Comparison of ENCODE assay signal across 8 cellular contexts in the genomic region with DNA sequence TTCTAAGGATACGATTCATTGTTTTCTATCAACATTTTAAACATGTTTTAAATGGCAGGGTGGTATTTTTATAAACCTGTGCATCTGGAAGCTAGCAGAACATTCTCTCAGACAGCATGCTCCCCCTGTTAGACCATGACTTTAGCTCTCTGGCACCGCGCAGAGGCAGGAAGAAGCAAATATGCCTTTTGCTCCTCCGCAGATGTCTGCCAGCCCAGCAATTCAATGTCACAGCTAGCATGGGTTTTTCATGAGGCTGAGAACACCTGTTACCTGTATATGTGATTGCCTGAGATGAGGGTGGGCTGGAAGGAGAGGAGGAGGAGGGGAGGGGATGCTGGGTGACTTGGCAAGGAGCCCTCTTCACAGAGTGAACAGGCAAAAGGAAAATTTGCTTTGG. TPM values are rescaled to one million over a fixed set of nuclear protein-coding genes. Genes with fewer than 3 reads are reported as not detected.
DNase-seq lines count a peak whose midpoint lies in the region; ATAC-seq and TF ChIP-seq lines count a peak whose summit lies in the region.

No MANE protein-coding gene starts in this region.

- peak; percentile 61 for TF ChIP-seq CTCF in GM12872 (IDR thresholded peaks at IDR 0.05; ENCODE audit: insufficient read depth, low read depth, low read length)

- DNase-seq in NCI-H226 (peak; percentile 24), cerebellum (ENCODE audit: low spot score) (peak; percentile 88), medulla oblongata (ENCODE audit: extremely low spot score) (peak; percentile 92), NCI-H510A treated with DMSO at 0.1 percent for 48 hours (lab: John Stamatoyannopoulos, UW) (no peak), NCI-H187 treated with DMSO at 0.1 percent for 48 hours (lab: John Stamatoyannopoulos, UW) (no peak), T1000 (lab: John Stamatoyannopoulos, UW) (no peak)

- no peak for ATAC-seq in GM19463 (IDR thresholded peaks at IDR 0.05; ENCODE audit: unreplicated experiment)

RNA-seq across cellular contexts. Expression of a gene that starts 6.7 kb away (rescaled TPM):
- total RNA-seq in cerebellum, result 93.0 TPM

RNA-seq across cellular contexts. Expression of a gene that starts 24.8 kb away (rescaled TPM):
- 0.73 TPM for total RNA-seq in cerebellum

RNA-seq across cellular contexts. Expression of a gene that starts 26.1 kb away (rescaled TPM):
- 3.1 TPM for total RNA-seq in cerebellum

Comparison
In these comparisons a context has a peak if more than half of its experiments do, and no peak if none do; other contexts are left out.
1. DNase-seq: peak in NCI-H226 (single experiment), cerebellum (single experiment) and medulla oblongata (single experiment); none in NCI-H510A treated with DMSO at 0.1 percent for 48 hours (single experiment), NCI-H187 treated with DMSO at 0.1 percent for 48 hours (single experiment) and T1000 (single experiment).